12 cellular contexts compared by ENCODE assay signal in the genomic region with DNA sequence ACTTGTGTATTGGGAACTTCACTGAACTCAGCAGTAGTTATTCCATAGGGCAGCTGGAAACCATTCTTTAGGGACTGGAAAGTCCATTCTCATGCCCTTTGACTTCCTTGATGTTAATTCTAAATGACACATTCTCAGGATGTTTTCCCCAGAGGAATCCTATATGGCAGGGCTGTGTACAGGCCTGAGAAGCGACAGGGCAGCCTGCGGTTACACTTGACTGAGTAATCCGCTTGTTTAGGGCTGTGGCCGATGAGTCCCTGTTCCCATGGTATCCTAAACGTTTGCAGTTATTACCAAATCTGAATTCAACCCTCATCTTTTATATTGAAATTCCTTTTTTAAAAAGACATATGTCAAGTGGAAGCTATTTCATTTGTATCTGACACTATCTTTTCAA.
DNase-seq lines count a peak whose midpoint lies in the region; ATAC-seq and TF ChIP-seq lines count a peak whose summit lies in the region.
"Had no signal": no experiment of that assay in that cellular context is flagged by ENCODE, and none has a peak within 500 bp of the region (broad histone marks: within the 10 kb centered on the region; RNA-seq: fewer than 3 reads in every experiment).

No MANE protein-coding gene starts in this region.

- no peak for TF ChIP-seq CTCF in astrocyte of the spinal cord (IDR thresholded peaks at IDR 0.05; ENCODE audit: low read depth, low read length)
- no peak for TF ChIP-seq CTCF in hepatocyte (IDR thresholded peaks at IDR 0.05; ENCODE audit: poor library complexity)

- H3K4me1 ChIP-seq in hepatocyte (ENCODE audit: insufficient read depth) (peaks cover 20% of the 10 kb centered on the region), skeletal muscle tissue (ENCODE audit: control insufficient read depth in 3 of 3, insufficient read depth in 3 of 3, low read length in 3 of 3) (peaks cover 21 to 38% (median 30%) of the 10 kb centered on the region in 3 donors)
- H3K4me1 ChIP-seq: right lobe of liver had no signal

- in situ Hi-C loops in astrocyte of the spinal cord (cut with HindIII; ENCODE audit: low sequenced_read_pairs), result no loop called here

- H3K36me3 ChIP-seq in hepatocyte (replicated peaks; ENCODE audit: insufficient read depth, low read depth) (no peaks in the 10 kb centered on the region), skeletal muscle tissue (ENCODE audit: control insufficient read depth in 3 of 3, insufficient read depth in 3 of 3, low read length in 3 of 3) (no peaks in the 10 kb centered on the region)
- H3K36me3 ChIP-seq: right lobe of liver had no signal

- H3K9me3 ChIP-seq in hepatocyte (ENCODE audit: low read depth), result no peaks in the 10 kb centered on the region
- H3K9me3 ChIP-seq in skeletal muscle tissue (ENCODE audit: control insufficient read depth in 3 of 3, low read length in 3 of 3), result no peaks in the 10 kb centered on the region
- H3K9me3 ChIP-seq: right lobe of liver had no signal

- H2AFZ ChIP-seq in hepatocyte, result no peak overlapping the region

- H3K79me2 ChIP-seq in hepatocyte, result peaks cover 8% of the 10 kb centered on the region

- H3K4me2 ChIP-seq in hepatocyte, result no peak overlapping the region

- no peak for ATAC-seq in HG03175 (IDR thresholded peaks at IDR 0.05; ENCODE audit: unreplicated experiment)
- ATAC-seq in GM21619 (IDR thresholded peaks at IDR 0.05; ENCODE audit: unreplicated experiment), result no peak
- ATAC-seq in HG02970 (IDR thresholded peaks at IDR 0.05; ENCODE audit: low FRiP score, unreplicated experiment), result no peak
- ATAC-seq: left lobe of liver, right lobe of liver had no signal

- 85% methylated on average over 4 of the region's 5 CpGs for WGBS in hepatocyte (ENCODE audit: low lambda C conversion rate, missing lambda C conversion rate)

- H4K20me1 ChIP-seq in hepatocyte (ENCODE audit: insufficient read depth, poor library complexity, severe bottlenecking), result no peaks in the 10 kb centered on the region

- H3K9ac ChIP-seq in skeletal muscle tissue (ENCODE audit: low read depth in 1 of 3, low read length in 3 of 3), result no peak overlapping the region

- no peak overlapping the region for H3K4me3 ChIP-seq in astrocyte of the spinal cord (ENCODE audit: low read depth, low read length)
- H3K4me3 ChIP-seq in hepatocyte, result no peak overlapping the region
- H3K4me3 ChIP-seq in skeletal muscle tissue (ENCODE audit: low read length in 3 of 3), result no peak overlapping the region
- H3K4me3 ChIP-seq: right lobe of liver had no signal

- no peaks in the 10 kb centered on the region for H3K9me2 ChIP-seq in hepatocyte (replicated peaks; ENCODE audit: insufficient read depth)

- DNase-seq in ELR (ENCODE audit: low read depth) (peak; percentile 99), astrocyte of the spinal cord (ENCODE audit: low read depth, low spot score) (peak; percentile 91), hepatocyte (ENCODE audit: low spot score) (no peak), NK-92 (lab: John Stamatoyannopoulos, UW; ENCODE audit: unreplicated experiment) (no peak)
- DNase-seq: activated CD4-positive, alpha-beta T cell treated with anti-CD3 and anti-CD28 coated beads, Interleukin-2, amount 50 U/mL, for 4 hours; activated naive CD4-positive, alpha-beta T cell treated with anti-CD3 and anti-CD28 coated beads, Interleukin-2, amount 10 ng/mL, durations not matched to agents 7 days and 5 days; right lobe of liver had no signal

- H3K27ac ChIP-seq in hepatocyte (peak overlapping the region; percentile 33), skeletal muscle tissue (ENCODE audit: low read depth, low read length) (peak overlapping the region; percentile 52)
- H3K27ac ChIP-seq: right lobe of liver had no signal

- H3K27me3 ChIP-seq in hepatocyte (no peaks in the 10 kb centered on the region), skeletal muscle tissue (ENCODE audit: control insufficient read depth in 3 of 3, insufficient read depth in 3 of 3, low read length in 3 of 3) (no peaks in the 10 kb centered on the region)
- H3K27me3 ChIP-seq: right lobe of liver had no signal

Comparison
In these comparisons a context has a peak if more than half of its experiments do, and no peak if none do; other contexts are left out.
1. DNase-seq: peak in ELR (single experiment) and astrocyte of the spinal cord (single experiment); none in hepatocyte (single experiment) and NK-92 (single experiment).